9 cellular contexts compared by ENCODE assay signal in genomic region chr14:20782280-20782890, GRCh38. TPM values are rescaled to one million over a fixed set of nuclear protein-coding genes. Genes with fewer than 3 reads are reported as not detected.
DNase-seq lines count a peak whose midpoint lies in the region; ATAC-seq and TF ChIP-seq lines count a peak whose summit lies in the region.
"Had no signal": no experiment of that assay in that cellular context is flagged by ENCODE, and none has a peak within 500 bp of the region (broad histone marks: within the 10 kb centered on the region; RNA-seq: fewer than 3 reads in every experiment).

No MANE protein-coding gene starts in this region.

- no peaks in the 10 kb centered on the region for H3K9me2 ChIP-seq in GM23338 (ENCODE audit: insufficient read depth)

- no peak overlapping the region for H2AFZ ChIP-seq in GM23338

- no peaks in the 10 kb centered on the region; the same call in 2 of the 3 replicates for H3K9me3 Mint-ChIP-seq in GM23338
- no peaks in the 10 kb centered on the region for H3K9me3 Mint-ChIP-seq in type B pancreatic cell

- H3K4me3 Mint-ChIP-seq in GM23338 = peak overlapping the region; percentile 2; the same call in 1 of the 3 replicates
- H3K4me3 Mint-ChIP-seq in type B pancreatic cell = peak overlapping the region; percentile 4

- H3K27me3 ChIP-seq in GM23338 (ENCODE audit: insufficient read depth) (no peaks in the 10 kb centered on the region), layer of hippocampus (ENCODE audit: control insufficient read depth, insufficient read depth, low read length) (no peaks in the 10 kb centered on the region)

- TF ChIP-seq CTCF in GM23338 (conservative IDR thresholded peaks at IDR 0.05; ENCODE audit: low read depth in 2 of 2) (no peak), type B pancreatic cell (conservative IDR thresholded peaks at IDR 0.05) (no peak)

- H3K27ac Mint-ChIP-seq in GM23338 (peak overlapping the region; percentile 41), type B pancreatic cell (peak overlapping the region; percentile 2)

- peaks cover 47% of the 10 kb centered on the region for H3K4me1 Mint-ChIP-seq in GM23338
- H3K4me1 Mint-ChIP-seq in type B pancreatic cell (ENCODE audit: unreplicated experiment) = peaks cover 15% of the 10 kb centered on the region

- H3K4me1 ChIP-seq in ES-I3 (ENCODE audit: insufficient read depth, low read length) (peaks cover 27% of the 10 kb centered on the region), GM23338 (ENCODE audit: insufficient read depth) (peaks cover 46% of the 10 kb centered on the region)

- no peaks in the 10 kb centered on the region for H3K79me2 ChIP-seq in GM23338 (replicated peaks; ENCODE audit: insufficient read depth)

- H3K27ac ChIP-seq in GM23338 (ENCODE audit: low read depth) (peak overlapping the region; percentile 73), layer of hippocampus (ENCODE audit: low read depth, low read length) (peak overlapping the region; percentile 27)

- no peaks in the 10 kb centered on the region for H4K20me1 ChIP-seq in GM23338 (replicated peaks; ENCODE audit: insufficient read depth)

- H3K27me3 Mint-ChIP-seq in GM23338 (ENCODE audit: insufficient read depth, low read depth, poor library complexity) (peaks cover 6% of the 10 kb centered on the region), type B pancreatic cell (no peaks in the 10 kb centered on the region)

- peak overlapping the region; percentile 6 for H3K4me3 ChIP-seq in GM23338

- ATAC-seq in GM23338 (peak; percentile 21), GM18870 (IDR thresholded peaks at IDR 0.05; ENCODE audit: unreplicated experiment) (no peak)

- no peaks in the 10 kb centered on the region for H3K36me3 ChIP-seq in ES-I3 (ENCODE audit: insufficient read depth, low read length)
- no peaks in the 10 kb centered on the region for H3K36me3 ChIP-seq in GM23338 (ENCODE audit: insufficient read depth)

- H3K9ac ChIP-seq in ES-I3 (ENCODE audit: low read depth, low read length) = peak overlapping the region; percentile 11; the same call in 1 of the 2 replicates

- no peaks in the 10 kb centered on the region for H3K9me3 ChIP-seq in ES-I3 (ENCODE audit: control insufficient read depth, insufficient read depth, low read length)

- H3K36me3 Mint-ChIP-seq in GM23338 (ENCODE audit: low read depth) (peaks cover 5% of the 10 kb centered on the region; the same call in 1 of the 3 replicates), type B pancreatic cell (no peaks in the 10 kb centered on the region)

- DNase-seq in GM23338 (ENCODE audit: low spot score) (peak; percentile 40), SK-MEL-5 (ENCODE audit: low read depth, low spot score) (peak; percentile 4), type B pancreatic cell (ENCODE audit: extremely low spot score, unreplicated experiment) (no peak), germinal center (ENCODE audit: low spot score) (no peak), COR-L47 (lab: John Stamatoyannopoulos, UW) (no peak)

- H3K4me2 ChIP-seq in GM23338 = peak overlapping the region; percentile 59

- no peaks in the 10 kb centered on the region for H3F3A ChIP-seq in GM23338 (replicated peaks; ENCODE audit: low read depth)

- in situ Hi-C loops in SK-MEL-5 (cut with HindIII; ENCODE audit: low pct_unique_long_range_greater_than_20kb, low sequenced_read_pairs) = no loop called here

TF ChIP-seq in GM23338, 12 proteins besides CTCF, POLR2A, EP300 and RAD21:
- TF ChIP-seq EZH2 (IDR thresholded peaks at IDR 0.05; ENCODE audit: low read depth, unreplicated experiment) = no peak

RNA-seq across cellular contexts. Expression of gene RNASE6, which starts 1.3 kb away (rescaled TPM):
- total RNA-seq in GM23338 (2014; rRNA removed; shearing (Covaris generic)) = 0.45 TPM in 1 of 2 replicates, not detected in the other
- polyA plus RNA-seq in GM23338 (2016; fragmentation: Nextera tagmentation; extraction: Ambion mirVana) = not detected in 2 replicates
- total RNA-seq in SK-MEL-5 (2014; rRNA removed; shearing (Covaris generic)) = not detected in 2 replicates
- not detected in 2 replicates for polyA plus RNA-seq in SK-MEL-5 (2015; cell fraction: cytosol; rRNA removed)
- polyA plus RNA-seq in SK-MEL-5 (2015; cell fraction: nucleus; rRNA removed) = not detected in 2 replicates
- 0.97 and 1.1 TPM in 2 replicates for total RNA-seq in type B pancreatic cell (ENCODE audit: low replicate concordance)
- total RNA-seq: astrocyte had no signal

RNA-seq across cellular contexts. Expression of gene EDDM3B, which starts 14.2 kb away (rescaled TPM):
- total RNA-seq in GM23338 (2014; rRNA removed; shearing (Covaris generic)) = not detected in 2 replicates
- polyA plus RNA-seq in GM23338 (2016; fragmentation: Nextera tagmentation; extraction: Ambion mirVana) = not detected in 2 replicates
- total RNA-seq in SK-MEL-5 (2014; rRNA removed; shearing (Covaris generic)) = not detected in 2 replicates
- not detected in 2 replicates for polyA plus RNA-seq in SK-MEL-5 (2015; cell fraction: cytosol; rRNA removed)
- not detected in 2 replicates for polyA plus RNA-seq in SK-MEL-5 (2015; cell fraction: nucleus; rRNA removed)
- not detected in 2 replicates for total RNA-seq in type B pancreatic cell (ENCODE audit: low replicate concordance)
- total RNA-seq: astrocyte had no signal

RNA-seq across cellular contexts. Expression of gene RNASE1, which starts 20.3 kb away (rescaled TPM):
- total RNA-seq in GM23338 (2014; rRNA removed; shearing (Covaris generic)) = 0.56 TPM in 1 of 2 replicates, not detected in the other
- polyA plus RNA-seq in GM23338 (2016; fragmentation: Nextera tagmentation; extraction: Ambion mirVana) = 1.7 and 2.0 TPM in 2 replicates
- total RNA-seq in SK-MEL-5 (2014; rRNA removed; shearing (Covaris generic)) = 0.21 TPM in 1 of 2 replicates, not detected in the other
- 0.18 TPM in 1 of 2 replicates, not detected in the other for polyA plus RNA-seq in SK-MEL-5 (2015; cell fraction: cytosol; rRNA removed)
- polyA plus RNA-seq in SK-MEL-5 (2015; cell fraction: nucleus; rRNA removed) = not detected in 2 replicates
- 476 and 793 TPM in 2 replicates for total RNA-seq in type B pancreatic cell (ENCODE audit: low replicate concordance)

RNA-seq across cellular contexts. Expression of gene EDDM3A, which starts 36.7 kb away (rescaled TPM):
- not detected in 2 replicates for total RNA-seq in GM23338 (2014; rRNA removed; shearing (Covaris generic))
- polyA plus RNA-seq in GM23338 (2016; fragmentation: Nextera tagmentation; extraction: Ambion mirVana) = not detected in 2 replicates
- total RNA-seq in SK-MEL-5 (2014; rRNA removed; shearing (Covaris generic)) = not detected in 2 replicates
- polyA plus RNA-seq in SK-MEL-5 (2015; cell fraction: cytosol; rRNA removed) = not detected in 2 replicates
- polyA plus RNA-seq in SK-MEL-5 (2015; cell fraction: nucleus; rRNA removed) = not detected in 2 replicates
- total RNA-seq in type B pancreatic cell (ENCODE audit: low replicate concordance) = not detected in 2 replicates
- total RNA-seq: astrocyte had no signal

Comparison
In these comparisons a context has a peak if more than half of its experiments do, and no peak if none do; other contexts are left out.
1. DNase-seq: peak in GM23338 (single experiment) and SK-MEL-5 (single experiment); none in type B pancreatic cell (single experiment), germinal center (single experiment) and COR-L47 (single experiment).
2. RNA of gene RNASE1, which starts 20.3 kb away (total RNA-seq): 476 to 793 TPM in type B pancreatic cell; 0.56 TPM in GM23338 and 0.21 TPM in SK-MEL-5; every median in the first group is over 100 times any median in the second.